Comparison of ENCODE assay signal across 1 cellular context in genomic region chr2:26244479-26245230, GRCh38.
TF ChIP-seq lines count a peak whose summit lies in the region.

Gene HADHA, minus strand, starts transcription at chr2:26244632. Its CDS starts 36 bp downstream, at chr2:26244596.
Gene HADHB, plus strand, starts transcription at chr2:26244939. Its CDS starts 9,316 bp downstream, at chr2:26254255.

TF ChIP-seq in HepG2, 621 proteins besides CTCF, POLR2A, EP300 and RAD21 (continued from another document and continues in another):
- TF ChIP-seq ZNF609 (CRISPR knock-in tag; IDR thresholded peaks at IDR 0.05; ENCODE audit: borderline replicate concordance) (peak; percentile 49; the same call in 1 of the 2 replicates), ARID2 (CRISPR knock-in tag; IDR thresholded peaks at IDR 0.05; ENCODE audit: borderline replicate concordance) (no peak), ZBTB14 (CRISPR knock-in tag; IDR thresholded peaks at IDR 0.05) (no peak), CCAR2 (optimal IDR thresholded peaks at IDR 0.05; ENCODE audit: low read depth, low read length) (peak; percentile 31), TMF1 (CRISPR knock-in tag; IDR thresholded peaks at IDR 0.05; ENCODE audit: low read depth) (no peak), ZNF280B (CRISPR knock-in tag; IDR thresholded peaks at IDR 0.05; ENCODE audit: borderline replicate concordance) (peak; percentile 38; the same call in 1 of the 2 replicates), SATB2 (CRISPR knock-in tag; IDR thresholded peaks at IDR 0.05) (no peak), BCLAF1 (IDR thresholded peaks at IDR 0.05) (no peak), ELK4 (CRISPR knock-in tag; IDR thresholded peaks at IDR 0.05; ENCODE audit: borderline replicate concordance) (peak; percentile 26; the same call in 1 of the 2 replicates), LCORL (IDR thresholded peaks at IDR 0.05) (no peak), LCORL (CRISPR knock-in tag; IDR thresholded peaks at IDR 0.05) (peak; percentile 86), ZSCAN25 (CRISPR knock-in tag; IDR thresholded peaks at IDR 0.05) (no peak; the same call in 1 of the 2 replicates), ZEB1 (IDR thresholded peaks at IDR 0.05; ENCODE audit: insufficient replicate concordance, low read depth) (peak; percentile 68), ZNF512B (CRISPR knock-in tag; IDR thresholded peaks at IDR 0.05; ENCODE audit: borderline replicate concordance) (no peak), SETDB1 (CRISPR knock-in tag; IDR thresholded peaks at IDR 0.05; ENCODE audit: borderline replicate concordance) (no peak), ZBTB33 (CRISPR knock-in tag; IDR thresholded peaks at IDR 0.05) (no peak), MIXL1 (CRISPR knock-in tag; IDR thresholded peaks at IDR 0.05) (peak; percentile 45; the same call in 1 of the 2 replicates), BRD4 (CRISPR knock-in tag; IDR thresholded peaks at IDR 0.05) (peak; percentile 25; the same call in 1 of the 2 replicates), GMEB1 (CRISPR knock-in tag; IDR thresholded peaks at IDR 0.05; ENCODE audit: borderline replicate concordance) (peak; percentile 81), FUBP1 (CRISPR knock-in tag; IDR thresholded peaks at IDR 0.05; ENCODE audit: borderline replicate concordance) (no peak), ZNF839 (CRISPR knock-in tag; IDR thresholded peaks at IDR 0.05; ENCODE audit: borderline replicate concordance) (peak; percentile 89; the same call in 1 of the 2 replicates), ZNF746 (CRISPR knock-in tag; IDR thresholded peaks at IDR 0.05) (0 out of 2 replicates have a peak, but pooled peaks have one; percentile 75), NFKB2 (CRISPR knock-in tag; IDR thresholded peaks at IDR 0.05; ENCODE audit: borderline replicate concordance) (peak; percentile 65; the same call in 1 of the 2 replicates), PCBP1 (IDR thresholded peaks at IDR 0.05; ENCODE audit: borderline replicate concordance, low read depth, low read length) (peak; percentile 97), MNT (IDR thresholded peaks at IDR 0.05) (no peak; the same call in 1 of the 2 replicates)
